In the genomic region with DNA sequence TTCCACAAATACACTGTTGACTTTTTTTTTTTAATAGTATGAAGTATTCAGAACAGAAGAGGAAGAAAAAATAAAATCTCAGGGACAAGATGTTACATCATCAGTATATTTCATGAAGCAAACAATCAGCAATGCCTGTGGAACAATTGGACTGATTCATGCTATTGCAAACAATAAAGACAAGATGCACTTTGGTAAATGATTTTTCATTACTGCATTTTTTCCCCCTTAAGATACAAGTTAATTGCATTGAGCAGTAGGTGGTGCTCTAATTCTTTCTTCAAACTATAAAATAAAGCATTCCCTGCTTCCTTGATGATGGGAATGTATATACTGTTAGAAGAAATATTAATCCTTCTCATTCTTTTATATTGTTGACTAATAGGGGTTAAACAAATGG, we compare ENCODE assay signal across 10 cellular contexts. TPM values are rescaled to one million over a fixed set of nuclear protein-coding genes. Genes with fewer than 3 reads are reported as not detected.
DNase-seq lines count a peak whose midpoint lies in the region; ATAC-seq and TF ChIP-seq lines count a peak whose summit lies in the region.
"Had no signal": no experiment of that assay in that cellular context is flagged by ENCODE, and none has a peak within 500 bp of the region (broad histone marks: within the 10 kb centered on the region; RNA-seq: fewer than 3 reads in every experiment).

No MANE protein-coding gene starts in this region.

- no peaks in the 10 kb centered on the region for H3K27me3 ChIP-seq in DND-41 (ENCODE audit: insufficient read depth, low read length, poor library complexity)

- H3K79me2 ChIP-seq in DND-41 (ENCODE audit: insufficient read depth, low read length): no peaks in the 10 kb centered on the region

- no peak overlapping the region for H3K4me3 Mint-ChIP-seq in activated T-cell treated with anti-CD3 and anti-CD28 coated beads, Interleukin-2, amount 50 U/mL, for 72 hours

- no peaks in the 10 kb centered on the region for H3K9me3 ChIP-seq in DND-41 (ENCODE audit: insufficient read depth, low read length, severe bottlenecking)

- H3K27me3 Mint-ChIP-seq in activated T-cell treated with anti-CD3 and anti-CD28 coated beads, Interleukin-2, amount 50 U/mL, for 72 hours (ENCODE audit: low read depth): no peaks in the 10 kb centered on the region

- DNase-seq in DND-41: no peak
- DNase-seq in HT1080 (ENCODE audit: low read depth): peak; percentile 31
- peak; percentile 38 for DNase-seq in astrocyte of the hippocampus (ENCODE audit: low read depth, low spot score)
- peak; percentile 38 to 42 for DNase-seq in lung microvascular endothelial cell (ENCODE audit: low read depth in 2 of 2)
- DNase-seq in NCI-H2081 treated with DMSO at 0.1 percent for 48 hours (lab: John Stamatoyannopoulos, UW): no peak
- no peak for DNase-seq in activated T-cell treated with anti-CD3 and anti-CD28 coated beads, Interleukin-2, amount 50 U/mL, for 72 hours
- DNase-seq: activated CD4-positive, alpha-beta T cell treated with anti-CD3 and anti-CD28 coated beads for 4 hours; effector CD8-positive, alpha-beta T cell had no signal

- no peaks in the 10 kb centered on the region for H3K4me1 Mint-ChIP-seq in activated T-cell treated with anti-CD3 and anti-CD28 coated beads, Interleukin-2, amount 50 U/mL, for 72 hours (ENCODE audit: low read depth)

- no peak overlapping the region for H3K27ac ChIP-seq in DND-41 (ENCODE audit: low read length)

- no peak overlapping the region for H2AFZ ChIP-seq in DND-41 (ENCODE audit: low read depth, low read length)

- no peak overlapping the region for H3K4me2 ChIP-seq in DND-41 (ENCODE audit: insufficient read depth, low read length)

- H3K9ac ChIP-seq in DND-41 (ENCODE audit: low read depth, low read length): no peak overlapping the region

- peaks cover 5 to 14% of the 10 kb centered on the region in 2 donors for H3K36me3 Mint-ChIP-seq in activated T-cell treated with anti-CD3 and anti-CD28 coated beads, Interleukin-2, amount 50 U/mL, for 72 hours (ENCODE audit: insufficient read depth in 2 of 2)

- H3K9me3 Mint-ChIP-seq in activated T-cell treated with anti-CD3 and anti-CD28 coated beads, Interleukin-2, amount 50 U/mL, for 72 hours: no peaks in the 10 kb centered on the region

- no peak overlapping the region for H3K4me3 ChIP-seq in DND-41 (ENCODE audit: low read depth in 1 of 2, low read length in 2 of 2)

- no peak for ATAC-seq in DND-41 (ENCODE audit: insufficient read depth, low read depth)
- ATAC-seq in HG03520 (IDR thresholded peaks at IDR 0.05; ENCODE audit: unreplicated experiment): no peak
- ATAC-seq in HG03025 (IDR thresholded peaks at IDR 0.05; ENCODE audit: low FRiP score, unreplicated experiment): no peak
- ATAC-seq in activated T-cell treated with anti-CD3 and anti-CD28 coated beads, Interleukin-2, amount 50 U/mL, for 72 hours (replicated peaks in 1 of 2): no peak

- no peaks in the 10 kb centered on the region for H3K4me1 ChIP-seq in DND-41 (ENCODE audit: insufficient read depth, low read length)

- peaks cover 79% of the 10 kb centered on the region; the same call in 1 of the 2 replicates for H3K36me3 ChIP-seq in DND-41 (ENCODE audit: insufficient read depth, low read length)

- TF ChIP-seq CTCF in DND-41 (IDR thresholded peaks at IDR 0.05; ENCODE audit: borderline replicate concordance, extremely low read depth, low read length, poor library complexity, severe bottlenecking): peak; percentile 42

- H4K20me1 ChIP-seq in DND-41 (ENCODE audit: insufficient read depth, low read length): no peaks in the 10 kb centered on the region

- no peak overlapping the region for H3K27ac Mint-ChIP-seq in activated T-cell treated with anti-CD3 and anti-CD28 coated beads, Interleukin-2, amount 50 U/mL, for 72 hours

RNA-seq across cellular contexts. Expression of gene UCHL3, which starts 17.1 kb away (rescaled TPM):
- total RNA-seq in HT1080 (2014; rRNA removed; shearing (Covaris generic)): 91.9 and 112 TPM in 2 replicates
- polyA plus RNA-seq in HT1080 (2015; cell fraction: cytosol; rRNA removed): 66.1 and 69.6 TPM in 2 replicates
- polyA plus RNA-seq in HT1080 (2015; cell fraction: nucleus; rRNA removed): 29.4 and 35.5 TPM in 2 replicates
- 30.4 and 33.3 TPM in 2 replicates for total RNA-seq in lung microvascular endothelial cell
- 10 to 100 TPM; 30.8 to 32.3 TPM for total RNA-seq in activated T-cell treated with anti-CD3 and anti-CD28 coated beads, Interleukin-2, amount 50 U/mL, for 72 hours

RNA-seq across cellular contexts. Expression of gene COMMD6, which starts 29.0 kb away (rescaled TPM):
- 144 and 188 TPM in 2 replicates for total RNA-seq in HT1080 (2014; rRNA removed; shearing (Covaris generic))
- 85.7 and 131 TPM in 2 replicates for polyA plus RNA-seq in HT1080 (2015; cell fraction: cytosol; rRNA removed)
- polyA plus RNA-seq in HT1080 (2015; cell fraction: nucleus; rRNA removed): 19.8 and 22.0 TPM in 2 replicates
- 40.3 and 81.5 TPM in 2 replicates for total RNA-seq in lung microvascular endothelial cell
- total RNA-seq in activated T-cell treated with anti-CD3 and anti-CD28 coated beads, Interleukin-2, amount 50 U/mL, for 72 hours: 100 to 1,000 TPM; 125 to 128 TPM

Comparison
In these comparisons a context has a peak if more than half of its experiments do, and no peak if none do; other contexts are left out.
1. DNase-seq: peak in HT1080 (single experiment), astrocyte of the hippocampus (single experiment) and lung microvascular endothelial cell (2 of 2); none in DND-41 (single experiment), NCI-H2081 treated with DMSO at 0.1 percent for 48 hours (single experiment) and activated T-cell treated with anti-CD3 and anti-CD28 coated beads, Interleukin-2, amount 50 U/mL, for 72 hours (0 of 2).